ENCODE assay signal across 8 cellular contexts in the genomic region with DNA sequence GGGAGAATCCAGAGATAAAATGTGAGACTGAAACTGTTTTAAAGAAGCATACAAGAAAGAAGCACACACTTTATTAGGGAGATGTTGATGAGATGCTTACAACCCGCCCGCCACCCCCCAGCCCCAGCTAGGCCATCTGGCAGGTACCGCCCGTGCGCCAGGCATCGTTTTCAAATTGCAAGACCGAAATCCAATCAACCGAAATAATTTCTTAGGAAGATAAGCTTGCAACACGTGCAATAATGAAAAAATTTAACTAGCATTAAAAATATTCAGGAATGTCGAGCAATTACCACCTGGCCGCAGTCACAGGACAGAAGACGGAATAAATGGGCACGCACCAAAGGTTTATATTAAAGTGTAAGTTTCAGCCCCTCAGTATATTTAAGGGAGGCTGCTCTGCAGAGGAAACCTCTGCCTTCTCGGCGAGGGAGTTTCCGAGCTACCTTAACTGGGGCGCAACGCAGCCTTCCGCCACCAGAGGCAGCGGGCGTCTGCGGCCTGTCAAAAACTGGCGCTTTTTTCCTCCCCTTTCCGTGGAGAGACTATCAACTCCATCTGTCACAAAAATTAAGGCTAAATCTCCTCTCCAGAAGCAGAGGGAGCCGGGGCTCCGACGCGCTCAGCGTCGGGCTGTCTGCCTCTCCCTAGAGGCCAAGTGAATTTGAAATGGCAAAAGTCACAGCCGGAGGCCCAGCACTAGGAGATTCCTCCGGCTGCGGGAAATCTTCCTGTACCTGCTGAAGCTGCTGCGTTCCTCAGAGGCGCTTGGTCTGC. TPM values are rescaled to one million over a fixed set of nuclear protein-coding genes. Genes with fewer than 3 reads are reported as not detected.
DNase-seq lines count a peak whose midpoint lies in the region; ATAC-seq and TF ChIP-seq lines count a peak whose summit lies in the region.

No MANE protein-coding gene starts in this region.

- peak; percentile 62 for ATAC-seq in GM19324 (IDR thresholded peaks at IDR 0.05; ENCODE audit: low FRiP score, unreplicated experiment)
- ATAC-seq in HG03457 (IDR thresholded peaks at IDR 0.05; ENCODE audit: unreplicated experiment), result peak; percentile 75
- peak; percentile 68 for ATAC-seq in naive thymus-derived CD8-positive, alpha-beta T cell
- ATAC-seq in stimulated activated memory B cell treated with anti-CD40 and anti-IgM and Interleukin-4, amounts not matched to agents 10 μg/mL and 1 μg/mL and 100 μg/mL, for 72 hours, result peak; percentile 76

- peaks cover 20% of the 10 kb centered on the region for H3K27me3 Mint-ChIP-seq in activated T-helper 1 cell treated with anti-CD3 and anti-CD28 coated beads, Interleukin-12 subunit alpha, Interleukin-12 subunit beta, Interleukin-2, Interleukin-4 antibody, amounts not matched to agents 30 ng/mL and 10 ng/mL and 1 ng/mL, durations not matched to agents 14 hours and 24 hours and 36 hours (ENCODE audit: insufficient read depth)
- peaks cover 7 to 33% (median 16%) of the 10 kb centered on the region in 5 donors for H3K27me3 Mint-ChIP-seq in naive thymus-derived CD8-positive, alpha-beta T cell
- H3K27me3 Mint-ChIP-seq in stimulated activated memory B cell treated with anti-CD40 and anti-IgM and Interleukin-4, amounts not matched to agents 10 μg/mL and 1 μg/mL and 100 μg/mL, for 72 hours, result peaks cover 4% of the 10 kb centered on the region

- H4K20me1 ChIP-seq in BLaER1 treated with 17β-estradiol and CSF1 and Interleukin-3, amounts not matched to agents 10 nM and 100 nM, result 0 out of 22 replicates have a peak, but pooled peaks cover 0 to 6% (median 0%) of the 10 kb centered on the region in 11 experiments
- no peaks in the 10 kb centered on the region for H4K20me1 ChIP-seq in fibroblast of lung (ENCODE audit: control insufficient read depth, extremely low read depth, insufficient read depth, low read length)

- DNase-seq in OCI-M1 (lab: John Stamatoyannopoulos, UW) (peak; percentile 86), fibroblast of lung (ENCODE audit: low read depth in 2 of 2) (peak; percentile 75 to 88)
- DNase-seq in activated T-helper 1 cell treated with anti-CD3 and anti-CD28 coated beads, Interleukin-12 subunit alpha, Interleukin-12 subunit beta, Interleukin-2, Interleukin-4 antibody, amounts not matched to agents 30 ng/mL and 10 ng/mL and 1 ng/mL, durations not matched to agents 14 hours and 24 hours and 36 hours (ENCODE audit: low spot score), result peak; percentile 54
- peak; percentile 50 to 81 (median 65) for DNase-seq in naive thymus-derived CD8-positive, alpha-beta T cell

- H2AFZ ChIP-seq in fibroblast of lung (ENCODE audit: low read length), result peak overlapping the region; percentile 74

- H3K9me3 Mint-ChIP-seq in activated T-helper 1 cell treated with anti-CD3 and anti-CD28 coated beads, Interleukin-12 subunit alpha, Interleukin-12 subunit beta, Interleukin-2, Interleukin-4 antibody, amounts not matched to agents 30 ng/mL and 10 ng/mL and 1 ng/mL, durations not matched to agents 14 hours and 24 hours and 36 hours, result peaks cover 14% of the 10 kb centered on the region
- no peaks in the 10 kb centered on the region for H3K9me3 Mint-ChIP-seq in naive thymus-derived CD8-positive, alpha-beta T cell
- H3K9me3 Mint-ChIP-seq in stimulated activated memory B cell treated with anti-CD40 and anti-IgM and Interleukin-4, amounts not matched to agents 10 μg/mL and 1 μg/mL and 100 μg/mL, for 72 hours, result peaks cover 4% of the 10 kb centered on the region

- no peaks in the 10 kb centered on the region for H3K79me2 ChIP-seq in fibroblast of lung (ENCODE audit: control insufficient read depth, insufficient read depth, low read length)

- peaks cover 15 to 31% (median 20%) of the 10 kb centered on the region in 10 experiments for H3K4me1 ChIP-seq in BLaER1 treated with 17β-estradiol and CSF1 and Interleukin-3, amounts not matched to agents 10 nM and 100 nM
- no peaks in the 10 kb centered on the region for H3K4me1 ChIP-seq in fibroblast of lung (ENCODE audit: control insufficient read depth, extremely low read depth, insufficient read depth, low read length)

- peak overlapping the region; percentile 84 to 98 (median 93) for H3K4me2 ChIP-seq in BLaER1 treated with 17β-estradiol and CSF1 and Interleukin-3, amounts not matched to agents 10 nM and 100 nM
- peak overlapping the region; percentile 74 for H3K4me2 ChIP-seq in fibroblast of lung (ENCODE audit: extremely low read depth, insufficient read depth, low read length)

- H3K27ac Mint-ChIP-seq in activated T-helper 1 cell treated with anti-CD3 and anti-CD28 coated beads, Interleukin-12 subunit alpha, Interleukin-12 subunit beta, Interleukin-2, Interleukin-4 antibody, amounts not matched to agents 30 ng/mL and 10 ng/mL and 1 ng/mL, durations not matched to agents 14 hours and 24 hours and 36 hours, result no peak overlapping the region
- H3K27ac Mint-ChIP-seq in naive thymus-derived CD8-positive, alpha-beta T cell, result peak overlapping the region in 7 of 10 donors; percentile 31 to 87 (median 46)
- no peak overlapping the region for H3K27ac Mint-ChIP-seq in stimulated activated memory B cell treated with anti-CD40 and anti-IgM and Interleukin-4, amounts not matched to agents 10 μg/mL and 1 μg/mL and 100 μg/mL, for 72 hours

- peaks cover 23 to 28% (median 26%) of the 10 kb centered on the region in 11 experiments for H3K9me3 ChIP-seq in BLaER1 treated with 17β-estradiol and CSF1 and Interleukin-3, amounts not matched to agents 10 nM and 100 nM (replicated peaks in 1 of 11)
- no peaks in the 10 kb centered on the region for H3K9me3 ChIP-seq in fibroblast of lung (ENCODE audit: control insufficient read depth, insufficient read depth, low read depth, low read length)

- peak overlapping the region; percentile 84 for H3K4me3 Mint-ChIP-seq in activated T-helper 1 cell treated with anti-CD3 and anti-CD28 coated beads, Interleukin-12 subunit alpha, Interleukin-12 subunit beta, Interleukin-2, Interleukin-4 antibody, amounts not matched to agents 30 ng/mL and 10 ng/mL and 1 ng/mL, durations not matched to agents 14 hours and 24 hours and 36 hours
- peak overlapping the region; percentile 79 to 95 (median 86) for H3K4me3 Mint-ChIP-seq in naive thymus-derived CD8-positive, alpha-beta T cell
- H3K4me3 Mint-ChIP-seq in stimulated activated memory B cell treated with anti-CD40 and anti-IgM and Interleukin-4, amounts not matched to agents 10 μg/mL and 1 μg/mL and 100 μg/mL, for 72 hours, result peak overlapping the region; percentile 83

- no peaks in the 10 kb centered on the region; a peak in 1 of 22 replicates for H3K36me3 ChIP-seq in BLaER1 treated with 17β-estradiol and CSF1 and Interleukin-3, amounts not matched to agents 10 nM and 100 nM
- no peaks in the 10 kb centered on the region for H3K36me3 ChIP-seq in fibroblast of lung (ENCODE audit: control insufficient read depth, insufficient read depth, low read length)

- POLR2A ChIA-PET in naive thymus-derived CD8-positive, alpha-beta T cell (lab: Charles Lee), result no interaction called here

- peak; percentile 91 to 93 for TF ChIP-seq CTCF in fibroblast of lung (conservative IDR thresholded peaks at IDR 0.05 in 1 of 2, IDR thresholded peaks at IDR 0.05 in 1 of 2; ENCODE audit: low read depth in 1 of 2, low read length in 2 of 2)

- peaks cover 8 to 23% (median 11%) of the 10 kb centered on the region in 11 experiments for H3K27me3 ChIP-seq in BLaER1 treated with 17β-estradiol and CSF1 and Interleukin-3, amounts not matched to agents 10 nM and 100 nM
- peaks cover under 1% of the 10 kb centered on the region for H3K27me3 ChIP-seq in fibroblast of lung (ENCODE audit: control insufficient read depth, insufficient read depth, low read length)

- peak overlapping the region; percentile 46 to 88 (median 83); a peak in 20 of 22 replicates for H3K9ac ChIP-seq in BLaER1 treated with 17β-estradiol and CSF1 and Interleukin-3, amounts not matched to agents 10 nM and 100 nM
- no peak overlapping the region for H3K9ac ChIP-seq in fibroblast of lung (ENCODE audit: insufficient read depth, low read length)

- peak overlapping the region; percentile 76 to 88 (median 82) for H3K4me3 ChIP-seq in BLaER1 treated with 17β-estradiol and CSF1 and Interleukin-3, amounts not matched to agents 10 nM and 100 nM
- peak overlapping the region; percentile 33 to 75 (median 62) for H3K4me3 ChIP-seq in fibroblast of lung (replicated peaks in 1 of 4; ENCODE audit: control extremely low read depth in 1 of 4, insufficient read depth in 1 of 4, low read depth in 3 of 4, low read length in 4 of 4)

- H3K36me3 Mint-ChIP-seq in activated T-helper 1 cell treated with anti-CD3 and anti-CD28 coated beads, Interleukin-12 subunit alpha, Interleukin-12 subunit beta, Interleukin-2, Interleukin-4 antibody, amounts not matched to agents 30 ng/mL and 10 ng/mL and 1 ng/mL, durations not matched to agents 14 hours and 24 hours and 36 hours (ENCODE audit: low read depth), result no peaks in the 10 kb centered on the region
- H3K36me3 Mint-ChIP-seq in naive thymus-derived CD8-positive, alpha-beta T cell, result no peaks in the 10 kb centered on the region
- H3K36me3 Mint-ChIP-seq in stimulated activated memory B cell treated with anti-CD40 and anti-IgM and Interleukin-4, amounts not matched to agents 10 μg/mL and 1 μg/mL and 100 μg/mL, for 72 hours, result no peaks in the 10 kb centered on the region

- intact Hi-C loops in activated T-helper 1 cell treated with anti-CD3 and anti-CD28 coated beads, Interleukin-12 subunit alpha, Interleukin-12 subunit beta, Interleukin-2, Interleukin-4 antibody, amounts not matched to agents 30 ng/mL and 10 ng/mL and 1 ng/mL, durations not matched to agents 14 hours and 24 hours and 36 hours (cut with micrococcal nuclease), result loop anchor here (5.0 to 10.0 kb wide), 6 partner anchors 329 to 1359 kb away; a partner anchor contains a TSS

- peak overlapping the region in 8 of 11 experiments; percentile 27 to 88 (median 47); a peak in 11 of 22 replicates for H3K27ac ChIP-seq in BLaER1 treated with 17β-estradiol and CSF1 and Interleukin-3, amounts not matched to agents 10 nM and 100 nM
- H3K27ac ChIP-seq in fibroblast of lung (ENCODE audit: insufficient read depth, low read length), result no peak overlapping the region

- H3K4me1 Mint-ChIP-seq in activated T-helper 1 cell treated with anti-CD3 and anti-CD28 coated beads, Interleukin-12 subunit alpha, Interleukin-12 subunit beta, Interleukin-2, Interleukin-4 antibody, amounts not matched to agents 30 ng/mL and 10 ng/mL and 1 ng/mL, durations not matched to agents 14 hours and 24 hours and 36 hours (ENCODE audit: low read depth), result peaks cover 10% of the 10 kb centered on the region
- peaks cover 9 to 17% (median 11%) of the 10 kb centered on the region in 4 donors for H3K4me1 Mint-ChIP-seq in naive thymus-derived CD8-positive, alpha-beta T cell
- H3K4me1 Mint-ChIP-seq in stimulated activated memory B cell treated with anti-CD40 and anti-IgM and Interleukin-4, amounts not matched to agents 10 μg/mL and 1 μg/mL and 100 μg/mL, for 72 hours, result peaks cover 22% of the 10 kb centered on the region

RNA-seq across cellular contexts. Expression of a gene that starts 1.0 kb away (rescaled TPM):
- total RNA-seq in activated T-helper 1 cell treated with anti-CD3 and anti-CD28 coated beads, Interleukin-12 subunit alpha, Interleukin-12 subunit beta, Interleukin-2, Interleukin-4 antibody, amounts not matched to agents 30 ng/mL and 10 ng/mL and 1 ng/mL, durations not matched to agents 14 hours and 24 hours and 36 hours, result 0.12 and 0.23 TPM in 2 replicates
- total RNA-seq in fibroblast of lung, result 7.4 and 15.2 TPM in 2 replicates
- 1.6 and 2.5 TPM in 2 replicates for polyA plus RNA-seq in fibroblast of lung
- polyA plus RNA-seq in fibroblast of lung (2012), result 1.8 and 3.5 TPM in 2 replicates
- polyA minus RNA-seq in fibroblast of lung (ENCODE audit: low replicate concordance), result 1.2 and 1.8 TPM in 2 replicates
- total RNA-seq in naive thymus-derived CD8-positive, alpha-beta T cell, result under 1 TPM; 0.29 to 0.91 TPM
- under 1 TPM in 2 of 3 donors, not detected in 1; 0.08 to 0.22 TPM for polyA plus RNA-seq in naive thymus-derived CD8-positive, alpha-beta T cell

Comparison
In these comparisons a context has a peak if more than half of its experiments do, and no peak if none do; other contexts are left out.
1. H3K27ac Mint-ChIP-seq: peak in naive thymus-derived CD8-positive, alpha-beta T cell (7 of 10); none in activated T-helper 1 cell treated with anti-CD3 and anti-CD28 coated beads, Interleukin-12 subunit alpha, Interleukin-12 subunit beta, Interleukin-2, Interleukin-4 antibody, amounts not matched to agents 30 ng/mL and 10 ng/mL and 1 ng/mL, durations not matched to agents 14 hours and 24 hours and 36 hours (single experiment) and stimulated activated memory B cell treated with anti-CD40 and anti-IgM and Interleukin-4, amounts not matched to agents 10 μg/mL and 1 μg/mL and 100 μg/mL, for 72 hours (single experiment).
2. Peak in every context shown above with its lines, with median percentiles within 50 percentile points of each other: ATAC-seq, DNase-seq and H3K4me3 Mint-ChIP-seq.